ENCODE assay signal across 11 cellular contexts in genomic region chr12:30850684-30851083, GRCh38.
DNase-seq lines count a peak whose midpoint lies in the region; ATAC-seq, FAIRE-seq and TF ChIP-seq lines count a peak whose summit lies in the region.
"Had no signal": no experiment of that assay in that cellular context is flagged by ENCODE, and none has a peak within 500 bp of the region (broad histone marks: within the 10 kb centered on the region; RNA-seq: fewer than 3 reads in every experiment).

No MANE protein-coding gene starts in this region.

- in situ Hi-C loops in GM12878 (cut with MboI), result loop anchor here (10.0 kb wide), 1 partner anchor 794 kb away; no protein-coding TSS in a partner anchor

- no peak overlapping the region for H3K27ac ChIP-seq in H9 (ENCODE audit: insufficient read length, low read depth, low read length)
- no peak overlapping the region for H3K27ac ChIP-seq in GM12878 (ENCODE audit: control insufficient read depth, insufficient read depth)

- H3K4me1 Mint-ChIP-seq in activated T-cell treated with anti-CD3 and anti-CD28 coated beads, Interleukin-2, amount 50 U/mL, for 24 hours (ENCODE audit: low read depth), result peaks cover 8% of the 10 kb centered on the region
- H3K4me1 Mint-ChIP-seq in activated T-cell treated with anti-CD3 and anti-CD28 coated beads, Interleukin-2, amount 50 U/mL, for 72 hours (ENCODE audit: low read depth), result peaks cover 10% of the 10 kb centered on the region
- H3K4me1 Mint-ChIP-seq in H9, result peaks cover 18 to 21% of the 10 kb centered on the region in 2 experiments
- H3K4me1 Mint-ChIP-seq in stimulated activated effector memory CD8-positive, alpha-beta T cell treated with anti-CD3 and anti-CD28 coated beads, Interleukin-12 subunit alpha, Interleukin-12 subunit beta, amount 100 ng/mL, for 72 hours, result peaks cover 11% of the 10 kb centered on the region
- peaks cover 6% of the 10 kb centered on the region for H3K4me1 Mint-ChIP-seq in activated CD4-positive, alpha-beta memory T cell treated with anti-CD3 and anti-CD28 coated beads for 36 hours (ENCODE audit: low read depth)

- no peak for FAIRE-seq in GM12878 (lab: Jason Lieb, UNC)

- H3K4ac ChIP-seq in H9 (ENCODE audit: low read depth, low read length), result no peak overlapping the region

- no peak for TF ChIP-seq EP300 in GM12878 (IDR thresholded peaks at IDR 0.05; ENCODE audit: borderline replicate concordance in 1 of 2, control insufficient read depth in 1 of 2, low read depth in 2 of 2, low read length in 2 of 2)

- no peak overlapping the region for H3K4me2 ChIP-seq in H9 (ENCODE audit: insufficient read depth, insufficient read length, low read length)
- H3K4me2 ChIP-seq in GM12878 (ENCODE audit: control insufficient read depth, insufficient read depth), result no peak overlapping the region

- TF ChIP-seq RAD21 in GM12878 (IDR thresholded peaks at IDR 0.05; ENCODE audit: insufficient read depth, low read depth, low read length), result no peak

- H3K4me3 ChIP-seq in GM12878, result no peak overlapping the region

- H2AFZ ChIP-seq in H9 (ENCODE audit: low read length), result no peak overlapping the region
- no peak overlapping the region; the same call in 1 of the 2 replicates for H2AFZ ChIP-seq in GM12878 (ENCODE audit: control insufficient read depth, low read depth, low read length)

- no peak overlapping the region for H2BK20ac ChIP-seq in H9 (ENCODE audit: low read depth, low read length, poor library complexity, severe bottlenecking)

- RAD21 ChIA-PET in GM12878 (lab: Charles Lee; ENCODE audit: unreplicated experiment), result interaction anchor here (0.7 to 2.7 kb wide), 6 partner anchors 118 to 512 kb away, joined by 3 to 26 read pairs (median 3); no protein-coding TSS in a partner anchor

- no peak overlapping the region for H3K18ac ChIP-seq in H9 (ENCODE audit: insufficient read length, low read depth, low read length)

- SMC1A ChIA-PET in GM12878 (lab: Charles Lee; ENCODE audit: uncharacterized antibody, unreplicated experiment), result interaction anchor here (1.0 to 2.3 kb wide), 7 partner anchors 10 to 424 kb away, joined by 4 to 25 read pairs (median 9); no protein-coding TSS in a partner anchor

- no peak overlapping the region for H3T11ph ChIP-seq in H9 (ENCODE audit: low read length)

- H3K79me1 ChIP-seq in H9 (ENCODE audit: insufficient read depth, low read depth, low read length, poor library complexity, severe bottlenecking), result no peaks in the 10 kb centered on the region

- no peak for ATAC-seq in activated T-cell treated with anti-CD3 and anti-CD28 coated beads, Interleukin-2, amount 50 U/mL, for 72 hours (replicated peaks in 1 of 2)
- ATAC-seq in GM12878 (peak; percentile 17; the same call in 2 of the 3 replicates), GM19455 (IDR thresholded peaks at IDR 0.05; ENCODE audit: unreplicated experiment) (no peak)
- ATAC-seq in stimulated activated effector memory CD8-positive, alpha-beta T cell treated with anti-CD3 and anti-CD28 coated beads, Interleukin-12 subunit alpha, Interleukin-12 subunit beta, amount 100 ng/mL, for 72 hours, result no peak

- no peak overlapping the region for H2BK120ac ChIP-seq in H9 (ENCODE audit: low read depth, low read length, poor library complexity, severe bottlenecking)

- H3K4me3 Mint-ChIP-seq in activated T-cell treated with anti-CD3 and anti-CD28 coated beads, Interleukin-2, amount 50 U/mL, for 24 hours, result peak overlapping the region; percentile 20
- H3K4me3 Mint-ChIP-seq in activated T-cell treated with anti-CD3 and anti-CD28 coated beads, Interleukin-2, amount 50 U/mL, for 72 hours, result no peak overlapping the region
- no peak overlapping the region for H3K4me3 Mint-ChIP-seq in H9
- H3K4me3 Mint-ChIP-seq in stimulated activated effector memory CD8-positive, alpha-beta T cell treated with anti-CD3 and anti-CD28 coated beads, Interleukin-12 subunit alpha, Interleukin-12 subunit beta, amount 100 ng/mL, for 72 hours, result peak overlapping the region; percentile 76
- no peak overlapping the region for H3K4me3 Mint-ChIP-seq in activated CD4-positive, alpha-beta memory T cell treated with anti-CD3 and anti-CD28 coated beads for 36 hours

- intact Hi-C loops in GM12878 (cut with micrococcal nuclease; ENCODE audit: unreplicated experiment), result loop anchor here (1.0 to 2.0 kb wide), 2 partner anchors 136 to 422 kb away; no protein-coding TSS in a partner anchor
- intact Hi-C loops in activated CD4-positive, alpha-beta memory T cell treated with anti-CD3 and anti-CD28 coated beads for 36 hours (cut with micrococcal nuclease), result loop anchor here (1.0 to 5.0 kb wide), 7 partner anchors 136 to 786 kb away; partner anchors contain the start of gene SINHCAF

- no peak for DNase-seq in activated T-cell treated with anti-CD3 and anti-CD28 coated beads, Interleukin-2, amount 50 U/mL, for 24 hours
- DNase-seq in activated T-cell treated with anti-CD3 and anti-CD28 coated beads, Interleukin-2, amount 50 U/mL, for 72 hours, result no peak
- peak; percentile 96 for DNase-seq in H9
- DNase-seq in GM12878 (ENCODE audit: low read depth, low spot score), result no peak
- no peak for DNase-seq in stimulated activated effector memory CD8-positive, alpha-beta T cell treated with anti-CD3 and anti-CD28 coated beads, Interleukin-12 subunit alpha, Interleukin-12 subunit beta, amount 100 ng/mL, for 72 hours (ENCODE audit: low spot score in 2 of 2)
- no peak for DNase-seq in HK-2 (ENCODE audit: unreplicated experiment)
- DNase-seq in activated CD4-positive, alpha-beta memory T cell treated with anti-CD3 and anti-CD28 coated beads for 36 hours, result no peak

- no peak overlapping the region for H2BK5ac ChIP-seq in H9 (ENCODE audit: insufficient read length, low read length)

- H4K8ac ChIP-seq in H9 (replicated peaks; ENCODE audit: insufficient read length, low read depth, low read length), result no peak overlapping the region

- no TSS peak for BruUV-seq in GM12878 (replicated peaks; lab: Mats Ljungman, UMichigan)

- no peak overlapping the region for H3K23ac ChIP-seq in H9 (ENCODE audit: insufficient read length, low read depth, low read length)

- H3K27me3 ChIP-seq in H9 (ENCODE audit: insufficient read depth, low read length) (no peaks in the 10 kb centered on the region), GM12878 (replicated peaks in 1 of 2; ENCODE audit: control insufficient read depth in 2 of 2, insufficient read depth in 2 of 2, low read length in 1 of 2) (no peaks in the 10 kb centered on the region)
- H3K27me3 ChIP-seq: upper lobe of left lung had no signal

- H3K23me2 ChIP-seq in H9 (ENCODE audit: insufficient read length, low read depth, low read length, poor library complexity, severe bottlenecking), result no peaks in the 10 kb centered on the region

- H3K9ac ChIP-seq in H9 (ENCODE audit: extremely low read depth, insufficient read length, low read length), result no peak overlapping the region
- no peak overlapping the region for H3K9ac ChIP-seq in GM12878 (ENCODE audit: control insufficient read depth, insufficient read depth, low read length)

- no peak overlapping the region for H2BK15ac ChIP-seq in H9 (ENCODE audit: low read depth, low read length)

- no peak for TF ChIP-seq POLR2A in GM12878 (IDR thresholded peaks at IDR 0.05; ENCODE audit: low read depth, low read length)

- H4K20me1 ChIP-seq in H9 (ENCODE audit: control insufficient read depth, insufficient read depth, insufficient read length) (no peaks in the 10 kb centered on the region), GM12878 (ENCODE audit: control insufficient read depth, insufficient read depth) (no peaks in the 10 kb centered on the region)

- H3K56ac ChIP-seq in H9 (ENCODE audit: insufficient read length, low read depth, low read length), result no peak overlapping the region

- no peak overlapping the region for H3K27ac Mint-ChIP-seq in activated T-cell treated with anti-CD3 and anti-CD28 coated beads, Interleukin-2, amount 50 U/mL, for 24 hours
- no peak overlapping the region for H3K27ac Mint-ChIP-seq in activated T-cell treated with anti-CD3 and anti-CD28 coated beads, Interleukin-2, amount 50 U/mL, for 72 hours
- H3K27ac Mint-ChIP-seq in H9, result no peak overlapping the region
- H3K27ac Mint-ChIP-seq in stimulated activated effector memory CD8-positive, alpha-beta T cell treated with anti-CD3 and anti-CD28 coated beads, Interleukin-12 subunit alpha, Interleukin-12 subunit beta, amount 100 ng/mL, for 72 hours, result no peak overlapping the region
- no peak overlapping the region for H3K27ac Mint-ChIP-seq in activated CD4-positive, alpha-beta memory T cell treated with anti-CD3 and anti-CD28 coated beads for 36 hours

- no CpG with 5 or more reads among the region's 8 CpGs for WGBS in H9 (ENCODE audit: extremely low coverage, insufficient read length, low lambda C conversion rate)
- WGBS in GM12878 (ENCODE audit: insufficient coverage, insufficient replicate concordance, low lambda C conversion rate, missing lambda C conversion rate), result 15% methylated on average over 8 of the region's 8 CpGs

- H3K14ac ChIP-seq in H9 (ENCODE audit: insufficient read depth, low read length), result no peak overlapping the region

- H3K79me2 ChIP-seq in H9 (ENCODE audit: insufficient read depth, low read length) (no peaks in the 10 kb centered on the region), GM12878 (ENCODE audit: control insufficient read depth, insufficient read depth, low read length) (no peaks in the 10 kb centered on the region)

- H2BK12ac ChIP-seq in H9 (ENCODE audit: insufficient read length, low read depth, low read length), result no peak overlapping the region

- CTCF ChIA-PET in GM12878 (lab: Yijun Ruan, JAX), result interaction anchor here (0.6 to 10.0 kb wide), 14 partner anchors 12 to 670 kb away, joined by 3 to 125 read pairs (median 5); partner anchors contain the start of gene IPO8
- CTCF ChIA-PET in activated CD4-positive, alpha-beta memory T cell treated with anti-CD3 and anti-CD28 coated beads for 36 hours (lab: Charles Lee), result interaction anchor here (0.9 to 7.4 kb wide), 7 partner anchors 9 to 421 kb away, joined by 3 to 60 read pairs (median 4); no protein-coding TSS in a partner anchor

- H2AK5ac ChIP-seq in H9 (ENCODE audit: insufficient read length, low read length), result no peak overlapping the region

- POLR2A ChIA-PET in GM12878 (lab: Charles Lee), result no interaction called here
- POLR2A ChIA-PET in activated CD4-positive, alpha-beta memory T cell treated with anti-CD3 and anti-CD28 coated beads for 36 hours (lab: Charles Lee), result no interaction called here

- H4K5ac ChIP-seq in H9 (ENCODE audit: insufficient read length, low read depth, low read length), result no peak overlapping the region

- no peaks in the 10 kb centered on the region for H3K36me3 ChIP-seq in GM12878 (ENCODE audit: control insufficient read depth in 2 of 2, insufficient read depth in 2 of 2, low read length in 1 of 2)
- H3K36me3 ChIP-seq: MG63, upper lobe of left lung had no signal

- H3K9me3 ChIP-seq in H9 (ENCODE audit: control insufficient read depth, low read depth, low read length), result no peaks in the 10 kb centered on the region
- no peaks in the 10 kb centered on the region for H3K9me3 ChIP-seq in GM12878 (replicated peaks; ENCODE audit: control insufficient read depth, insufficient read depth, low read length)
- H3K9me3 ChIP-seq: MG63, upper lobe of left lung had no signal

- no peak overlapping the region for H4K91ac ChIP-seq in H9 (ENCODE audit: insufficient read length, low read depth, low read length)

- H3K27me3 Mint-ChIP-seq in activated T-cell treated with anti-CD3 and anti-CD28 coated beads, Interleukin-2, amount 50 U/mL, for 24 hours, result no peaks in the 10 kb centered on the region
- H3K27me3 Mint-ChIP-seq in activated T-cell treated with anti-CD3 and anti-CD28 coated beads, Interleukin-2, amount 50 U/mL, for 72 hours (ENCODE audit: low read depth), result no peaks in the 10 kb centered on the region
- no peaks in the 10 kb centered on the region; the same call in 1 of the 2 replicates for H3K27me3 Mint-ChIP-seq in H9 (ENCODE audit: low read depth)
- no peaks in the 10 kb centered on the region for H3K27me3 Mint-ChIP-seq in activated CD4-positive, alpha-beta memory T cell treated with anti-CD3 and anti-CD28 coated beads for 36 hours
- H3K27me3 Mint-ChIP-seq: activated CD8-positive, alpha-beta T cell treated with anti-CD3 and anti-CD28 coated beads for 36 hours had no signal

- no peaks in the 10 kb centered on the region; the same call in 1 of the 2 replicates for H3K4me1 ChIP-seq in H9 (ENCODE audit: insufficient read depth, low read length)
- H3K4me1 ChIP-seq in GM12878 (ENCODE audit: control insufficient read depth, insufficient read depth, low read length), result peaks cover 3% of the 10 kb centered on the region

- no peaks in the 10 kb centered on the region for H3K9me3 Mint-ChIP-seq in activated T-cell treated with anti-CD3 and anti-CD28 coated beads, Interleukin-2, amount 50 U/mL, for 24 hours
- H3K9me3 Mint-ChIP-seq in activated T-cell treated with anti-CD3 and anti-CD28 coated beads, Interleukin-2, amount 50 U/mL, for 72 hours, result no peaks in the 10 kb centered on the region
- H3K9me3 Mint-ChIP-seq in H9, result no peaks in the 10 kb centered on the region
- no peaks in the 10 kb centered on the region for H3K9me3 Mint-ChIP-seq in stimulated activated effector memory CD8-positive, alpha-beta T cell treated with anti-CD3 and anti-CD28 coated beads, Interleukin-12 subunit alpha, Interleukin-12 subunit beta, amount 100 ng/mL, for 72 hours
- H3K9me3 Mint-ChIP-seq in activated CD4-positive, alpha-beta memory T cell treated with anti-CD3 and anti-CD28 coated beads for 36 hours, result no peaks in the 10 kb centered on the region
- H3K9me3 Mint-ChIP-seq: activated CD8-positive, alpha-beta T cell treated with anti-CD3 and anti-CD28 coated beads for 36 hours had no signal

- TF ChIP-seq CTCF in H9 (conservative IDR thresholded peaks at IDR 0.05) (no peak), GM12878 (IDR thresholded peaks at IDR 0.05 in 2 of 3, conservative IDR thresholded peaks at IDR 0.05 in 1 of 3; ENCODE audit: control insufficient read depth in 2 of 3, extremely low read depth in 1 of 3, insufficient read depth in 1 of 3, low read depth in 3 of 3, low read length in 3 of 3) (no peak)

- no peaks in the 10 kb centered on the region for H3K36me3 Mint-ChIP-seq in activated T-cell treated with anti-CD3 and anti-CD28 coated beads, Interleukin-2, amount 50 U/mL, for 24 hours (ENCODE audit: low read depth)
- H3K36me3 Mint-ChIP-seq in activated T-cell treated with anti-CD3 and anti-CD28 coated beads, Interleukin-2, amount 50 U/mL, for 72 hours (ENCODE audit: insufficient read depth in 2 of 2), result no peaks in the 10 kb centered on the region
- H3K36me3 Mint-ChIP-seq in H9 (ENCODE audit: insufficient read depth in 1 of 3, low read depth in 3 of 3), result no peaks in the 10 kb centered on the region
- H3K36me3 Mint-ChIP-seq in stimulated activated effector memory CD8-positive, alpha-beta T cell treated with anti-CD3 and anti-CD28 coated beads, Interleukin-12 subunit alpha, Interleukin-12 subunit beta, amount 100 ng/mL, for 72 hours, result no peaks in the 10 kb centered on the region
- H3K36me3 Mint-ChIP-seq in activated CD4-positive, alpha-beta memory T cell treated with anti-CD3 and anti-CD28 coated beads for 36 hours, result no peaks in the 10 kb centered on the region

Comparison
In these comparisons a context has a peak if more than half of its experiments do, and no peak if none do; other contexts are left out.
1. H3K4me3 Mint-ChIP-seq: peak in activated T-cell treated with anti-CD3 and anti-CD28 coated beads, Interleukin-2, amount 50 U/mL, for 24 hours (single experiment) and stimulated activated effector memory CD8-positive, alpha-beta T cell treated with anti-CD3 and anti-CD28 coated beads, Interleukin-12 subunit alpha, Interleukin-12 subunit beta, amount 100 ng/mL, for 72 hours (single experiment); none in activated T-cell treated with anti-CD3 and anti-CD28 coated beads, Interleukin-2, amount 50 U/mL, for 72 hours (0 of 2), H9 (0 of 2) and activated CD4-positive, alpha-beta memory T cell treated with anti-CD3 and anti-CD28 coated beads for 36 hours (single experiment).